In the genomic region with DNA sequence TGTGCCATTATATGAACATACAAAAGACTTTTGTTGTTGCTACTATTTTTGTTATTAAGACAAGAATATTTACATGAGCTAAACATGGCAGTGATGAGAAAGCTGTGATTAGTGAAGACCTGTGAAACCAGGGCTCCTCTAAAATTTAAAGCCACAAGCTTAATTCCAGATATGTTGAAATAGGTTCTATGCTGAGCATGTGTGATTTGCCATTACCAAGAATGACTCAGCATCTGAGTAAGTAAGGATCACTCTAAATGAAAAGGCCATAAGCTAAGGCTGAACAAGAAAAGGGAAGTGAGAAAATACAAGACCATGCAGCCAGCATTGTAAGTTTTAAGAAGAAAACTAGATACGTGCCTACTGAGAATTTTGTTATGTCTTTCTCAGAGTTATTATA, we compare ENCODE assay signal across 8 cellular contexts.
DNase-seq lines count a peak whose midpoint lies in the region; ATAC-seq and TF ChIP-seq lines count a peak whose summit lies in the region.

No MANE protein-coding gene starts in this region.

- CTCF ChIA-PET in activated CD4-positive, alpha-beta memory T cell treated with anti-CD3 and anti-CD28 coated beads, Interleukin-2, amount 10 ng/mL, durations not matched to agents 7 days and 5 days (lab: Charles Lee): interaction anchor here (0.9 kb wide), 1 partner anchor 30 kb away, joined by 3 read pairs; no protein-coding TSS in a partner anchor
- CTCF ChIA-PET in WTC11 (lab: Charles Lee): interaction anchor here (1.0 kb wide), 1 partner anchor 290 kb away, joined by 3 read pairs; no protein-coding TSS in a partner anchor

- H3K4me1 Mint-ChIP-seq in activated T-helper 17 cell treated with anti-CD3 and anti-CD28 coated beads, Interleukin-2, amount 50 U/mL, for 72 hours: no peaks in the 10 kb centered on the region
- no peaks in the 10 kb centered on the region for H3K4me1 Mint-ChIP-seq in activated CD4-positive, alpha-beta memory T cell treated with anti-CD3 and anti-CD28 coated beads, Interleukin-2, amount 10 ng/mL, durations not matched to agents 7 days and 5 days
- 0 out of 2 replicates have a peak, but pooled peaks cover under 1% of the 10 kb centered on the region for H3K4me1 Mint-ChIP-seq in WTC11

- POLR2A ChIA-PET in activated CD4-positive, alpha-beta memory T cell treated with anti-CD3 and anti-CD28 coated beads, Interleukin-2, amount 10 ng/mL, durations not matched to agents 7 days and 5 days (lab: Charles Lee): no interaction called here
- POLR2A ChIA-PET in WTC11 (lab: Charles Lee): no interaction called here

- peak; percentile 90 for DNase-seq in EH (ENCODE audit: low read depth)
- DNase-seq in myocyte (ENCODE audit: low read depth): peak; percentile 46
- no peak for DNase-seq in activated CD4-positive, alpha-beta memory T cell treated with anti-CD3 and anti-CD28 coated beads, Interleukin-2, amount 10 ng/mL, durations not matched to agents 7 days and 5 days
- no peak for DNase-seq in HUDEP-2 (lab: John Stamatoyannopoulos, UW; ENCODE audit: unreplicated experiment in 76 of 76)
- DNase-seq in WTC11 (ENCODE audit: low spot score): no peak

- H3K36me3 Mint-ChIP-seq in activated T-helper 17 cell treated with anti-CD3 and anti-CD28 coated beads, Interleukin-2, amount 50 U/mL, for 72 hours (ENCODE audit: low read depth): no peaks in the 10 kb centered on the region
- no peaks in the 10 kb centered on the region for H3K36me3 Mint-ChIP-seq in activated CD4-positive, alpha-beta memory T cell treated with anti-CD3 and anti-CD28 coated beads, Interleukin-2, amount 10 ng/mL, durations not matched to agents 7 days and 5 days (ENCODE audit: low read depth)
- H3K36me3 Mint-ChIP-seq in WTC11: no peaks in the 10 kb centered on the region

- no peaks in the 10 kb centered on the region for H3K27me3 Mint-ChIP-seq in activated T-helper 17 cell treated with anti-CD3 and anti-CD28 coated beads, Interleukin-2, amount 50 U/mL, for 72 hours
- H3K27me3 Mint-ChIP-seq in activated CD4-positive, alpha-beta memory T cell treated with anti-CD3 and anti-CD28 coated beads, Interleukin-2, amount 10 ng/mL, durations not matched to agents 7 days and 5 days: no peaks in the 10 kb centered on the region
- H3K27me3 Mint-ChIP-seq in WTC11 (ENCODE audit: low read depth): no peaks in the 10 kb centered on the region

- ATAC-seq in GM21367 (IDR thresholded peaks at IDR 0.05; ENCODE audit: unreplicated experiment): peak; percentile 100
- ATAC-seq in HG03521 (IDR thresholded peaks at IDR 0.05; ENCODE audit: unreplicated experiment): peak; percentile 99
- ATAC-seq in activated T-helper 17 cell treated with anti-CD3 and anti-CD28 coated beads, Interleukin-2, amount 50 U/mL, for 72 hours (replicated peaks): peak; percentile 71
- no peak for ATAC-seq in WTC11

- no peaks in the 10 kb centered on the region for H3K9me3 Mint-ChIP-seq in activated T-helper 17 cell treated with anti-CD3 and anti-CD28 coated beads, Interleukin-2, amount 50 U/mL, for 72 hours
- H3K9me3 Mint-ChIP-seq in activated CD4-positive, alpha-beta memory T cell treated with anti-CD3 and anti-CD28 coated beads, Interleukin-2, amount 10 ng/mL, durations not matched to agents 7 days and 5 days: no peaks in the 10 kb centered on the region
- no peaks in the 10 kb centered on the region for H3K9me3 Mint-ChIP-seq in WTC11

- TF ChIP-seq CTCF in WTC11 (IDR thresholded peaks at IDR 0.05): no peak

- no peak overlapping the region for H3K27ac Mint-ChIP-seq in activated T-helper 17 cell treated with anti-CD3 and anti-CD28 coated beads, Interleukin-2, amount 50 U/mL, for 72 hours
- H3K27ac Mint-ChIP-seq in activated CD4-positive, alpha-beta memory T cell treated with anti-CD3 and anti-CD28 coated beads, Interleukin-2, amount 10 ng/mL, durations not matched to agents 7 days and 5 days: no peak overlapping the region
- H3K27ac Mint-ChIP-seq in WTC11: no peak overlapping the region

- H3K4me3 Mint-ChIP-seq in activated T-helper 17 cell treated with anti-CD3 and anti-CD28 coated beads, Interleukin-2, amount 50 U/mL, for 72 hours: no peak overlapping the region
- H3K4me3 Mint-ChIP-seq in activated CD4-positive, alpha-beta memory T cell treated with anti-CD3 and anti-CD28 coated beads, Interleukin-2, amount 10 ng/mL, durations not matched to agents 7 days and 5 days: no peak overlapping the region
- no peak overlapping the region for H3K4me3 Mint-ChIP-seq in WTC11

TF ChIP-seq in WTC11, 78 proteins besides CTCF, POLR2A, EP300 and RAD21 (continues in another document):
- TF ChIP-seq ZNF263 (CRISPR knock-in tag; IDR thresholded peaks at IDR 0.05; ENCODE audit: low read depth) (no peak), ZNF232 (CRISPR knock-in tag; IDR thresholded peaks at IDR 0.05) (no peak), TCF7 (CRISPR knock-in tag; IDR thresholded peaks at IDR 0.05; ENCODE audit: low read depth) (no peak), USF2 (CRISPR knock-in tag; IDR thresholded peaks at IDR 0.05) (no peak), ETV6 (CRISPR knock-in tag; IDR thresholded peaks at IDR 0.05) (no peak), CREB1 (CRISPR knock-in tag; IDR thresholded peaks at IDR 0.05) (no peak), PRRX2 (CRISPR knock-in tag; IDR thresholded peaks at IDR 0.05) (no peak), ZMAT4 (CRISPR knock-in tag; IDR thresholded peaks at IDR 0.05) (no peak), ZNF396 (CRISPR knock-in tag; IDR thresholded peaks at IDR 0.05; ENCODE audit: borderline replicate concordance) (no peak), TEAD1 (CRISPR knock-in tag; IDR thresholded peaks at IDR 0.05) (no peak), ZNF423 (CRISPR knock-in tag; IDR thresholded peaks at IDR 0.05) (no peak), SMAD4 (CRISPR knock-in tag; IDR thresholded peaks at IDR 0.05) (no peak), USF1 (CRISPR knock-in tag; IDR thresholded peaks at IDR 0.05) (no peak)
- TF ChIP-seq, protein P1, sequence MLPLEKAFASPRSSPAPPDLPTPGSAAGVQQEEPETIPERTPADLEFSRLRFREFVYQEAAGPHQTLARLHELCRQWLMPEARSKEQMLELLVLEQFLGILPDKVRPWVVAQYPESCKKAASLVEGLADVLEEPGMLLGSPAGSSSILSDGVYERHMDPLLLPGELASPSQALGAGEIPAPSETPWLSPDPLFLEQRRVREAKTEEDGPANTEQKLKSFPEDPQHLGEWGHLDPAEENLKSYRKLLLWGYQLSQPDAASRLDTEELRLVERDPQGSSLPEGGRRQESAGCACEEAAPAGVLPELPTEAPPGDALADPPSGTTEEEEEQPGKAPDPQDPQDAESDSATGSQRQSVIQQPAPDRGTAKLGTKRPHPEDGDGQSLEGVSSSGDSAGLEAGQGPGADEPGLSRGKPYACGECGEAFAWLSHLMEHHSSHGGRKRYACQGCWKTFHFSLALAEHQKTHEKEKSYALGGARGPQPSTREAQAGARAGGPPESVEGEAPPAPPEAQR (CRISPR knock-in tag; IDR thresholded peaks at IDR 0.05): no peak
- TF ChIP-seq, protein P2, sequence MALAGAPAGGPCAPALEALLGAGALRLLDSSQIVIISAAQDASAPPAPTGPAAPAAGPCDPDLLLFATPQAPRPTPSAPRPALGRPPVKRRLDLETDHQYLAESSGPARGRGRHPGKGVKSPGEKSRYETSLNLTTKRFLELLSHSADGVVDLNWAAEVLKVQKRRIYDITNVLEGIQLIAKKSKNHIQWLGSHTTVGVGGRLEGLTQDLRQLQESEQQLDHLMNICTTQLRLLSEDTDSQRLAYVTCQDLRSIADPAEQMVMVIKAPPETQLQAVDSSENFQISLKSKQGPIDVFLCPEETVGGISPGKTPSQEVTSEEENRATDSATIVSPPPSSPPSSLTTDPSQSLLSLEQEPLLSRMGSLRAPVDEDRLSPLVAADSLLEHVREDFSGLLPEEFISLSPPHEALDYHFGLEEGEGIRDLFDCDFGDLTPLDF (CRISPR knock-in tag; IDR thresholded peaks at IDR 0.05): no peak
- TF ChIP-seq, protein P3, sequence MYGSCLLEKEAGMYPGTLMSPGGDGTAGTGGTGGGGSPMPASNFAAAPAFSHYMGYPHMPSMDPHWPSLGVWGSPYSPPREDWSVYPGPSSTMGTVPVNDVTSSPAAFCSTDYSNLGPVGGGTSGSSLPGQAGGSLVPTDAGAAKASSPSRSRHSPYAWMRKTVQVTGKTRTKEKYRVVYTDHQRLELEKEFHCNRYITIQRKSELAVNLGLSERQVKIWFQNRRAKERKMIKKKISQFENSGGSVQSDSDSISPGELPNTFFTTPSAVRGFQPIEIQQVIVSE (CRISPR knock-in tag; IDR thresholded peaks at IDR 0.05; ENCODE audit: borderline replicate concordance): no peak

Comparison
In these comparisons a context has a peak if more than half of its experiments do, and no peak if none do; other contexts are left out.
1. DNase-seq: peak in EH (single experiment) and myocyte (single experiment); none in activated CD4-positive, alpha-beta memory T cell treated with anti-CD3 and anti-CD28 coated beads, Interleukin-2, amount 10 ng/mL, durations not matched to agents 7 days and 5 days (single experiment), HUDEP-2 (0 of 76) and WTC11 (single experiment).